Comparison of ENCODE assay signal across 32 cellular contexts in the genomic region with DNA sequence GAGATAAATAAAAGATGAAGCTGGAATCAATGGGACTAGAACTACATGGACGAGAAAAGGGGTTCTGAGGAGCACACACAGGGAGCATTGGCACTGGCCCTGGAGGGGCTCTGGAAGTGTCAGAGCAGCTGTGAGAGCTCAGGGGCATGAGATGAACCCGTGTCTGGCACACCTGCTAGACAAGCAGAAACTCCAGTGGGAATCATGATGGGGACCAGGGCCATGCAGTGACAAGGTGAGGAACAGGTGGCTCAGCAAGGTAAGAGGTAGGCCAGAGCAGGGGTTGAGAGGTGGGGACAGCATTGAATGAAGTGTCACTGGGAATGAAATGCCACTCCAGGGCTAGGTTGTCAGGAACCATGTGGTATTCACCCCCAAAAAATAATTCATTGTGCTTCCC.
"Had no signal": no experiment of that assay in that cellular context is flagged by ENCODE, and none has a peak within 500 bp of the region (broad histone marks: within the 10 kb centered on the region; RNA-seq: fewer than 3 reads in every experiment).

No MANE protein-coding gene starts in this region.

- H3K4me1 ChIP-seq: adrenal gland, body of pancreas, breast epithelium had no signal

- H3K4me1 Mint-ChIP-seq: activated B cell treated with CpG ODN at 0.5 μM for 24 hours; activated CD4-positive, alpha-beta T cell treated with anti-CD3 and anti-CD28 coated beads, Interleukin-2, amount 10 ng/mL, durations not matched to agents 7 days and 5 days; activated naive CD8-positive, alpha-beta T cell treated with anti-CD3 and anti-CD28 coated beads for 36 hours; activated T-helper 17 cell treated with anti-CD3 and anti-CD28 coated beads, Interleukin-2, amount 50 U/mL, for 72 hours; T-cell had no signal

- H3K36me3 Mint-ChIP-seq: activated CD4-positive, alpha-beta memory T cell treated with anti-CD3 and anti-CD28 coated beads for 36 hours; activated naive CD4-positive, alpha-beta T cell treated with anti-CD3 and anti-CD28 coated beads, Interleukin-2, amount 50 U/mL, for 72 hours; activated naive CD8-positive, alpha-beta T cell treated with anti-CD3 and anti-CD28 coated beads for 36 hours; T-cell had no signal

- H3K27ac Mint-ChIP-seq: activated B cell treated with CpG ODN at 0.5 μM for 24 hours; activated CD4-positive, alpha-beta memory T cell treated with anti-CD3 and anti-CD28 coated beads for 36 hours; activated CD4-positive, alpha-beta T cell treated with anti-CD3 and anti-CD28 coated beads, Interleukin-2, amount 10 ng/mL, durations not matched to agents 7 days and 5 days; activated CD8-positive, alpha-beta T cell treated with anti-CD3 and anti-CD28 coated beads for 36 hours; activated naive CD4-positive, alpha-beta T cell treated with anti-CD3 and anti-CD28 coated beads for 36 hours; activated naive CD4-positive, alpha-beta T cell treated with anti-CD3 and anti-CD28 coated beads, Interleukin-2, amount 50 U/mL, for 72 hours; activated naive CD8-positive, alpha-beta T cell treated with anti-CD3 and anti-CD28 coated beads for 36 hours; activated T-cell treated with anti-CD3 and anti-CD28 coated beads, Interleukin-2, amount 50 U/mL, for 72 hours; activated T-helper 1 cell treated with anti-CD3 and anti-CD28 coated beads, Interleukin-12 subunit alpha, Interleukin-12 subunit beta, Interleukin-2, Interleukin-4 antibody, amounts not matched to agents 30 ng/mL and 10 ng/mL and 1 ng/mL, durations not matched to agents 14 hours and 24 hours and 36 hours; activated T-helper 17 cell treated with anti-CD3 and anti-CD28 coated beads, Interleukin-2, amount 50 U/mL, for 72 hours; T-cell; T-helper 2 cell treated with Interferon-gamma antibody and Interleukin-4, amounts not matched to agents 5 μg/mL and 100 μg/mL, for 36 hours had no signal

- H3K4me3 Mint-ChIP-seq: activated B cell treated with CpG ODN at 0.5 μM for 24 hours; activated CD4-positive, alpha-beta memory T cell treated with anti-CD3 and anti-CD28 coated beads for 36 hours; activated CD4-positive, alpha-beta T cell treated with anti-CD3 and anti-CD28 coated beads, Interleukin-2, amount 10 ng/mL, durations not matched to agents 7 days and 5 days; activated CD8-positive, alpha-beta T cell treated with anti-CD3 and anti-CD28 coated beads for 36 hours; activated naive CD4-positive, alpha-beta T cell treated with anti-CD3 and anti-CD28 coated beads for 36 hours; activated naive CD8-positive, alpha-beta T cell treated with anti-CD3 and anti-CD28 coated beads for 36 hours; activated T-cell treated with anti-CD3 and anti-CD28 coated beads, Interleukin-2, amount 50 U/mL, for 4 hours; activated T-cell treated with anti-CD3 and anti-CD28 coated beads, Interleukin-2, amount 50 U/mL, for 72 hours; activated T-helper 1 cell treated with anti-CD3 and anti-CD28 coated beads, Interleukin-12 subunit alpha, Interleukin-12 subunit beta, Interleukin-2, Interleukin-4 antibody, amounts not matched to agents 30 ng/mL and 10 ng/mL and 1 ng/mL, durations not matched to agents 14 hours and 24 hours and 36 hours; activated T-helper 17 cell treated with anti-CD3 and anti-CD28 coated beads, Interleukin-2, amount 50 U/mL, for 72 hours; T-cell; T-helper 2 cell treated with Interferon-gamma antibody and Interleukin-4, amounts not matched to agents 5 μg/mL and 100 μg/mL, for 36 hours had no signal

- H3K27me3 ChIP-seq: adrenal gland, body of pancreas, brain microvascular endothelial cell, breast epithelium had no signal

- H3K4me3 ChIP-seq: adrenal gland, body of pancreas, breast epithelium had no signal

- H3K27me3 Mint-ChIP-seq: activated B cell treated with CpG ODN at 0.5 μM for 24 hours; activated CD4-positive, alpha-beta memory T cell treated with anti-CD3 and anti-CD28 coated beads for 36 hours; activated CD4-positive, alpha-beta T cell treated with anti-CD3 and anti-CD28 coated beads, Interleukin-2, amount 10 ng/mL, durations not matched to agents 7 days and 5 days; activated CD8-positive, alpha-beta T cell treated with anti-CD3 and anti-CD28 coated beads for 36 hours; activated naive CD8-positive, alpha-beta T cell treated with anti-CD3 and anti-CD28 coated beads for 36 hours; activated T-helper 17 cell treated with anti-CD3 and anti-CD28 coated beads, Interleukin-2, amount 50 U/mL, for 72 hours had no signal

- ATAC-seq: activated CD8-positive, alpha-beta T cell treated with anti-CD3 and anti-CD28 coated beads for 36 hours; activated naive CD4-positive, alpha-beta T cell treated with anti-CD3 and anti-CD28 coated beads, Interleukin-2, amount 50 U/mL, for 72 hours; activated T-cell treated with anti-CD3 and anti-CD28 coated beads, Interleukin-2, amount 50 U/mL, for 4 hours; activated T-cell treated with anti-CD3 and anti-CD28 coated beads, Interleukin-2, amount 50 U/mL, for 72 hours; activated T-helper 17 cell treated with anti-CD3 and anti-CD28 coated beads, Interleukin-2, amount 50 U/mL, for 72 hours; body of pancreas; T-cell had no signal

- H3K27ac ChIP-seq: adrenal gland, body of pancreas, brain microvascular endothelial cell, breast epithelium, VCaP had no signal

- H3K9me3 ChIP-seq: adrenal gland, body of pancreas, breast epithelium had no signal

- H3K9me3 Mint-ChIP-seq: activated B cell treated with CpG ODN at 0.5 μM for 24 hours; activated CD4-positive, alpha-beta T cell treated with anti-CD3 and anti-CD28 coated beads, Interleukin-2, amount 10 ng/mL, durations not matched to agents 7 days and 5 days; activated naive CD4-positive, alpha-beta T cell treated with anti-CD3 and anti-CD28 coated beads, Interleukin-2, amount 50 U/mL, for 72 hours; activated T-cell treated with anti-CD3 and anti-CD28 coated beads, Interleukin-2, amount 50 U/mL, for 4 hours; activated T-cell treated with anti-CD3 and anti-CD28 coated beads, Interleukin-2, amount 50 U/mL, for 72 hours; activated T-helper 1 cell treated with anti-CD3 and anti-CD28 coated beads, Interleukin-12 subunit alpha, Interleukin-12 subunit beta, Interleukin-2, Interleukin-4 antibody, amounts not matched to agents 30 ng/mL and 10 ng/mL and 1 ng/mL, durations not matched to agents 14 hours and 24 hours and 36 hours; activated T-helper 17 cell treated with anti-CD3 and anti-CD28 coated beads, Interleukin-2, amount 50 U/mL, for 72 hours; T-helper 2 cell treated with Interferon-gamma antibody and Interleukin-4, amounts not matched to agents 5 μg/mL and 100 μg/mL, for 36 hours had no signal

- H3K36me3 ChIP-seq: adrenal gland, brain microvascular endothelial cell, breast epithelium had no signal

- DNase-seq: activated B cell treated with CpG ODN at 0.5 μM for 24 hours; activated CD4-positive, alpha-beta memory T cell treated with anti-CD3 and anti-CD28 coated beads for 36 hours; activated CD4-positive, alpha-beta T cell treated with anti-CD3 and anti-CD28 coated beads for 4 hours; activated CD4-positive, alpha-beta T cell treated with anti-CD3 and anti-CD28 coated beads, Interleukin-2, amount 10 ng/mL, durations not matched to agents 7 days and 5 days; activated CD4-positive, CD25-positive, alpha-beta regulatory T cell treated with anti-CD3 and anti-CD28 coated beads, Interleukin-2, amount 50 U/mL, for 72 hours; activated CD8-positive, alpha-beta memory T cell treated with anti-CD3 and anti-CD28 coated beads, Interleukin-2, amount 50 U/mL, for 4 hours; activated CD8-positive, alpha-beta T cell treated with anti-CD3 and anti-CD28 coated beads for 36 hours; activated effector memory CD4-positive, alpha-beta T cell treated with anti-CD3 and anti-CD28 coated beads, Interleukin-2, amount 50 U/mL, for 16 hours; activated gamma-delta T cell treated with Interleukin-2 at 50 U/mL for 16 hours; activated naive CD4-positive, alpha-beta T cell; activated naive CD4-positive, alpha-beta T cell treated with anti-CD3 and anti-CD28 coated beads for 36 hours; activated naive CD4-positive, alpha-beta T cell treated with anti-CD3 and anti-CD28 coated beads, Interleukin-2, amount 50 U/mL, for 16 hours; activated naive CD8-positive, alpha-beta T cell treated with anti-CD3 and anti-CD28 coated beads for 36 hours; activated T-cell treated with anti-CD3 and anti-CD28 coated beads for 4 hours; activated T-cell treated with anti-CD3 and anti-CD28 coated beads, Interleukin-2, amount 50 U/mL, for 1 hour; activated T-cell treated with anti-CD3 and anti-CD28 coated beads, Interleukin-2, amount 50 U/mL, for 4 hours; activated T-cell treated with anti-CD3 and anti-CD28 coated beads, Interleukin-2, amount 50 U/mL, for 72 hours; adrenal gland; amniotic stem cell; aorta; body of pancreas; brain microvascular endothelial cell; central memory CD4-positive, alpha-beta T cell; T-cell; T-helper 2 cell; T-helper 9 cell had no signal
